Comparison of ENCODE assay signal across 1 cellular context in the genomic region with DNA sequence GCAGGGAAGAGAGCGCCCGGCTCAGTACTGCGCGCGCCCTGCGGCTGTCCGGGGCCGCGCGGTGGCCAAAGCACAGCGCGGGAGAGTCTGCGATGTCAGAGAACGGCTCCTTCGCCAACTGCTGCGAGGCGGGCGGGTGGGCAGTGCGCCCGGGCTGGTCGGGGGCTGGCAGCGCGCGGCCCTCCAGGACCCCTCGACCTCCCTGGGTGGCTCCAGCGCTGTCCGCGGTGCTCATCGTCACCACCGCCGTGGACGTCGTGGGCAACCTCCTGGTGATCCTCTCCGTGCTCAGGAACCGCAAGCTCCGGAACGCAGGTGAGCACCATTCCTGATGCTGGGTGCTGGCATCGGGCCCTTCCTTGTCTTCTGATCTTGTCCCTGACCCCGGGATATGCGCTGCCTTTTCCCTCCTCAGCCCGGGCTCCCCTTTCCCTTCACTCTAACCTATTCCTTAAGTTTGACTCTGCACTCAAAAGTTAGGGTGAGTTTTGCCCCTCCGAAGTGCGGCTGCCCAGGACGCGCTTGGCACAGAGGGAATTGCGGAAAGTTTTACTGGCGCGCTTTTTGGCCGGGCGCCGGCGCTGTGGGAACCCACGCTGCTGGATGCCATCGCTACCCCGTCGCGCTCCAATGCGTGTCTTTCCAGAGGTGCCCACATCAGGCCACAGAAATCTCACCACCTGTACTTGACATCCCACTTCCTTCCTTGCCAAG.
TF ChIP-seq lines count a peak whose summit lies in the region.

A gene (plus strand): TSS at position 18 of the 714 bp plus-strand sequence. CDS start 75 bp downstream, at position 93.

TF ChIP-seq in GM23338, 12 proteins besides CTCF, POLR2A, EP300 and RAD21:
- TF ChIP-seq, protein P1, sequence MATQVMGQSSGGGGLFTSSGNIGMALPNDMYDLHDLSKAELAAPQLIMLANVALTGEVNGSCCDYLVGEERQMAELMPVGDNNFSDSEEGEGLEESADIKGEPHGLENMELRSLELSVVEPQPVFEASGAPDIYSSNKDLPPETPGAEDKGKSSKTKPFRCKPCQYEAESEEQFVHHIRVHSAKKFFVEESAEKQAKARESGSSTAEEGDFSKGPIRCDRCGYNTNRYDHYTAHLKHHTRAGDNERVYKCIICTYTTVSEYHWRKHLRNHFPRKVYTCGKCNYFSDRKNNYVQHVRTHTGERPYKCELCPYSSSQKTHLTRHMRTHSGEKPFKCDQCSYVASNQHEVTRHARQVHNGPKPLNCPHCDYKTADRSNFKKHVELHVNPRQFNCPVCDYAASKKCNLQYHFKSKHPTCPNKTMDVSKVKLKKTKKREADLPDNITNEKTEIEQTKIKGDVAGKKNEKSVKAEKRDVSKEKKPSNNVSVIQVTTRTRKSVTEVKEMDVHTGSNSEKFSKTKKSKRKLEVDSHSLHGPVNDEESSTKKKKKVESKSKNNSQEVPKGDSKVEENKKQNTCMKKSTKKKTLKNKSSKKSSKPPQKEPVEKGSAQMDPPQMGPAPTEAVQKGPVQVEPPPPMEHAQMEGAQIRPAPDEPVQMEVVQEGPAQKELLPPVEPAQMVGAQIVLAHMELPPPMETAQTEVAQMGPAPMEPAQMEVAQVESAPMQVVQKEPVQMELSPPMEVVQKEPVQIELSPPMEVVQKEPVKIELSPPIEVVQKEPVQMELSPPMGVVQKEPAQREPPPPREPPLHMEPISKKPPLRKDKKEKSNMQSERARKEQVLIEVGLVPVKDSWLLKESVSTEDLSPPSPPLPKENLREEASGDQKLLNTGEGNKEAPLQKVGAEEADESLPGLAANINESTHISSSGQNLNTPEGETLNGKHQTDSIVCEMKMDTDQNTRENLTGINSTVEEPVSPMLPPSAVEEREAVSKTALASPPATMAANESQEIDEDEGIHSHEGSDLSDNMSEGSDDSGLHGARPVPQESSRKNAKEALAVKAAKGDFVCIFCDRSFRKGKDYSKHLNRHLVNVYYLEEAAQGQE (IDR thresholded peaks at IDR 0.05; ENCODE audit: unreplicated experiment): no peak
- TF ChIP-seq JUNB (IDR thresholded peaks at IDR 0.05; ENCODE audit: unreplicated experiment) (no peak), EZH2 (IDR thresholded peaks at IDR 0.05; ENCODE audit: low read depth, unreplicated experiment) (peak; percentile 62), POLR2AphosphoS5 (IDR thresholded peaks at IDR 0.05; ENCODE audit: low read depth) (no peak), ZNF114 (CRISPR knock-in tag; IDR thresholded peaks at IDR 0.05) (no peak)
TF ChIP-seq in GM23338: peak in this region for 1.
